ENCODE assay signal across 28 cellular contexts in the genomic region with DNA sequence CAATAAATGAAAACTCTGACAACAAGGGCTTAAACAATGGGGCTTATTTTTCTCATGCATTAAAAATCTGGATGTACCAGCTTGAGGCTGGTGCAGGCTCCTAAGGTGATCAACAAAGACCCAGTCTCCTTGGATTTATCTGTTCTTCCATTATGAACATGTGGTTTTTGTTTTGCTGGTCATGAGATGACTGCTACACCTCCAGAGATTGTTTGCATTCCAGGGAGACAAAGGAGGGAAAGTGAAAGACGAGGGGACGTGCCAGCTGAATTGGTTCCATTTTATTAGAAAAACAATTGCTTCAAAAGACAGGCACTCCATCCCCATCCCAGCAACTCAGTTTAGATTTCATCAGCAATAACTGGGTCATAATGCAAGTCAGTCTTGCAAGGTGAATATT.
DNase-seq lines count a peak whose midpoint lies in the region; ATAC-seq and TF ChIP-seq lines count a peak whose summit lies in the region.
"Had no signal": no experiment of that assay in that cellular context is flagged by ENCODE, and none has a peak within 500 bp of the region (broad histone marks: within the 10 kb centered on the region; RNA-seq: fewer than 3 reads in every experiment).

No MANE protein-coding gene starts in this region.

- H3K27me3 Mint-ChIP-seq in WTC11 (ENCODE audit: low read depth): no peaks in the 10 kb centered on the region
- H3K27me3 Mint-ChIP-seq: CD4-positive, CD25-positive, alpha-beta regulatory T cell; natural killer cell treated with Interleukin-12 subunit alpha and Interleukin-12 subunit beta and Interleukin-15 and Interleukin-18, amount 100 ng/mL, for 72 hours had no signal

- WGBS in testis, 2 donors: 50 to 57% methylated on average over 2 of the region's 2 CpGs

- H3K36me3 Mint-ChIP-seq in WTC11: peaks cover 6% of the 10 kb centered on the region; the same call in 1 of the 2 replicates
- H3K36me3 Mint-ChIP-seq: brain; CD4-positive, CD25-positive, alpha-beta regulatory T cell; natural killer cell treated with Interleukin-12 subunit alpha and Interleukin-12 subunit beta and Interleukin-15 and Interleukin-18, amount 100 ng/mL, for 72 hours had no signal

- peaks cover 11% of the 10 kb centered on the region for H3K9me3 Mint-ChIP-seq in WTC11

- H3K27me3 ChIP-seq in HUES48 (ENCODE audit: control insufficient read depth, insufficient read depth, low read length) (no peaks in the 10 kb centered on the region), iPS-20b (ENCODE audit: insufficient read depth, low read length) (no peaks in the 10 kb centered on the region), testis (no peaks in the 10 kb centered on the region)
- H3K27me3 ChIP-seq: esophagus squamous epithelium, gastroesophageal sphincter, right lobe of liver had no signal

- H3K9me3 ChIP-seq in HUES48 (ENCODE audit: control insufficient read depth, insufficient read depth, low read length) (no peaks in the 10 kb centered on the region), iPS-20b (ENCODE audit: insufficient read depth, low read depth, low read length) (peaks cover 4% of the 10 kb centered on the region; the same call in 1 of the 2 replicates), testis (no peaks in the 10 kb centered on the region)
- H3K9me3 ChIP-seq: esophagus squamous epithelium, gastroesophageal sphincter, right lobe of liver, SJSA1 had no signal

- H3K4me3 ChIP-seq in HUES48 (ENCODE audit: low read depth, low read length) (no peak overlapping the region), iPS-20b (ENCODE audit: low read length) (peak overlapping the region; percentile 1; the same call in 1 of the 2 replicates), testis (no peak overlapping the region)
- H3K4me3 ChIP-seq: esophagus squamous epithelium, gastroesophageal sphincter, right lobe of liver, SJSA1 had no signal

- no peak for DNase-seq in WTC11 (ENCODE audit: low spot score)
- peak; percentile 15 for DNase-seq in renal cortical epithelial cell (ENCODE audit: low read depth)
- no peak for DNase-seq in activated CD4-positive, CD25-positive, alpha-beta regulatory T cell treated with anti-CD3 and anti-CD28 coated beads, Interleukin-2, amount 50 U/mL, for 72 hours
- DNase-seq in GM03348 (ENCODE audit: low spot score): no peak
- DNase-seq in testis: no peak
- DNase-seq: activated CD4-positive, alpha-beta T cell treated with anti-CD3 and anti-CD28 coated beads for 36 hours; activated gamma-delta T cell; activated naive CD8-positive, alpha-beta T cell treated with anti-CD3 and anti-CD28 coated beads, Interleukin-2, amount 50 U/mL, for 24 hours; activated T-cell treated with anti-CD3 and anti-CD28 coated beads, Interleukin-2, amount 50 U/mL, for 1 hour; CD4-positive, CD25-positive, alpha-beta regulatory T cell; esophagus squamous epithelium; KG1; left cardiac atrium; MM.1S; NCI-H1417 treated with DMSO at 0.1 percent for 48 hours; NCI-H2081 treated with DMSO at 0.1 percent for 48 hours; right lobe of liver; stimulated activated naive CD8-positive, alpha-beta T cell treated with anti-CD3 and anti-CD28 coated beads, Interleukin-15, Interleukin-2, amounts not matched to agents 100 U/mL and 50 U/mL, for 24 hours; trophoblast cell had no signal

- intact Hi-C loops in testis (cut with DNase I; ENCODE audit: low total_unique reads): no loop called here

- no peak for TF ChIP-seq POLR2A in testis (IDR thresholded peaks at IDR 0.05)

- no peak overlapping the region for H3K4me3 Mint-ChIP-seq in WTC11
- H3K4me3 Mint-ChIP-seq: activated CD4-positive, alpha-beta T cell treated with anti-CD3 and anti-CD28 coated beads for 36 hours; activated naive CD8-positive, alpha-beta T cell treated with anti-CD3 and anti-CD28 coated beads, Interleukin-2, amount 50 U/mL, for 24 hours; brain; natural killer cell treated with Interleukin-12 subunit alpha and Interleukin-12 subunit beta and Interleukin-15 and Interleukin-18, amount 100 ng/mL, for 72 hours; T-helper 1 cell treated with Interleukin-12 subunit alpha and Interleukin-12 subunit beta and Interleukin-4 antibody, amounts not matched to agents 30 μg/mL and 1 μg/mL, for 36 hours had no signal

- H3K9ac ChIP-seq in HUES48 (ENCODE audit: low read depth, low read length) (no peak overlapping the region), iPS-20b (ENCODE audit: low read depth, low read length) (no peak overlapping the region)
- H3K9ac ChIP-seq: parathyroid adenoma had no signal

- H3K27ac ChIP-seq in HUES48 (ENCODE audit: low read depth, low read length) (peak overlapping the region; percentile 45), iPS-20b (ENCODE audit: low read length) (no peak overlapping the region), testis (no peak overlapping the region)
- H3K27ac ChIP-seq: esophagus squamous epithelium, gastroesophageal sphincter, parathyroid adenoma, right lobe of liver, SJSA1 had no signal

- CTCF ChIA-PET in WTC11 (lab: Charles Lee): no interaction called here

- H3K4me1 Mint-ChIP-seq in WTC11: peaks cover 21% of the 10 kb centered on the region
- H3K4me1 Mint-ChIP-seq: activated CD4-positive, alpha-beta T cell treated with anti-CD3 and anti-CD28 coated beads for 36 hours; activated naive CD8-positive, alpha-beta T cell treated with anti-CD3 and anti-CD28 coated beads, Interleukin-2, amount 50 U/mL, for 24 hours had no signal

- POLR2A ChIA-PET in WTC11 (lab: Charles Lee): no interaction called here

- H3K36me3 ChIP-seq in HUES48 (ENCODE audit: control insufficient read depth, insufficient read depth, low read length) (no peaks in the 10 kb centered on the region), iPS-20b (ENCODE audit: insufficient read depth, low read depth, low read length) (no peaks in the 10 kb centered on the region), testis (ENCODE audit: low read depth, missing control alignments) (no peaks in the 10 kb centered on the region)
- H3K36me3 ChIP-seq: esophagus squamous epithelium, gastroesophageal sphincter, right lobe of liver, SJSA1 had no signal

- ATAC-seq in WTC11 (peak; percentile 60), HG02610 (IDR thresholded peaks at IDR 0.05; ENCODE audit: unreplicated experiment) (no peak)
- ATAC-seq: activated CD4-positive, alpha-beta T cell treated with anti-CD3 and anti-CD28 coated beads for 36 hours; activated naive CD8-positive, alpha-beta T cell treated with anti-CD3 and anti-CD28 coated beads, Interleukin-2, amount 50 U/mL, for 24 hours; gastroesophageal sphincter; left cardiac atrium; natural killer cell treated with Interleukin-12 subunit alpha and Interleukin-12 subunit beta and Interleukin-15 and Interleukin-18, amount 100 ng/mL, for 72 hours; right lobe of liver; stimulated activated naive CD8-positive, alpha-beta T cell treated with anti-CD3 and anti-CD28 coated beads, Interleukin-15, Interleukin-2, amounts not matched to agents 100 U/mL and 50 U/mL, for 24 hours had no signal

- peak overlapping the region; percentile 47 for H3K27ac Mint-ChIP-seq in WTC11
- H3K27ac Mint-ChIP-seq: activated CD4-positive, alpha-beta T cell treated with anti-CD3 and anti-CD28 coated beads for 36 hours; activated naive CD8-positive, alpha-beta T cell treated with anti-CD3 and anti-CD28 coated beads, Interleukin-2, amount 50 U/mL, for 24 hours; brain; CD4-positive, CD25-positive, alpha-beta regulatory T cell; natural killer cell treated with Interleukin-12 subunit alpha and Interleukin-12 subunit beta and Interleukin-15 and Interleukin-18, amount 100 ng/mL, for 72 hours; T-helper 1 cell treated with Interleukin-12 subunit alpha and Interleukin-12 subunit beta and Interleukin-4 antibody, amounts not matched to agents 30 μg/mL and 1 μg/mL, for 36 hours had no signal

- H3K4me1 ChIP-seq in HUES48 (ENCODE audit: control insufficient read depth, insufficient read depth, low read length): peaks cover 13% of the 10 kb centered on the region
- peaks cover 17% of the 10 kb centered on the region for H3K4me1 ChIP-seq in iPS-20b (ENCODE audit: insufficient read depth, low read length)
- H3K4me1 ChIP-seq in testis: no peaks in the 10 kb centered on the region
- H3K4me1 ChIP-seq: gastroesophageal sphincter, parathyroid adenoma, right lobe of liver, SJSA1 had no signal

- TF ChIP-seq CTCF in WTC11 (IDR thresholded peaks at IDR 0.05): no peak
- TF ChIP-seq CTCF in testis (IDR thresholded peaks at IDR 0.05): no peak

TF ChIP-seq in WTC11, 78 proteins besides CTCF, POLR2A, EP300 and RAD21:
- no peak for TF ChIP-seq ZNF317 (CRISPR knock-in tag; IDR thresholded peaks at IDR 0.05; ENCODE audit: borderline replicate concordance, low read depth)
- TF ChIP-seq, protein P1, sequence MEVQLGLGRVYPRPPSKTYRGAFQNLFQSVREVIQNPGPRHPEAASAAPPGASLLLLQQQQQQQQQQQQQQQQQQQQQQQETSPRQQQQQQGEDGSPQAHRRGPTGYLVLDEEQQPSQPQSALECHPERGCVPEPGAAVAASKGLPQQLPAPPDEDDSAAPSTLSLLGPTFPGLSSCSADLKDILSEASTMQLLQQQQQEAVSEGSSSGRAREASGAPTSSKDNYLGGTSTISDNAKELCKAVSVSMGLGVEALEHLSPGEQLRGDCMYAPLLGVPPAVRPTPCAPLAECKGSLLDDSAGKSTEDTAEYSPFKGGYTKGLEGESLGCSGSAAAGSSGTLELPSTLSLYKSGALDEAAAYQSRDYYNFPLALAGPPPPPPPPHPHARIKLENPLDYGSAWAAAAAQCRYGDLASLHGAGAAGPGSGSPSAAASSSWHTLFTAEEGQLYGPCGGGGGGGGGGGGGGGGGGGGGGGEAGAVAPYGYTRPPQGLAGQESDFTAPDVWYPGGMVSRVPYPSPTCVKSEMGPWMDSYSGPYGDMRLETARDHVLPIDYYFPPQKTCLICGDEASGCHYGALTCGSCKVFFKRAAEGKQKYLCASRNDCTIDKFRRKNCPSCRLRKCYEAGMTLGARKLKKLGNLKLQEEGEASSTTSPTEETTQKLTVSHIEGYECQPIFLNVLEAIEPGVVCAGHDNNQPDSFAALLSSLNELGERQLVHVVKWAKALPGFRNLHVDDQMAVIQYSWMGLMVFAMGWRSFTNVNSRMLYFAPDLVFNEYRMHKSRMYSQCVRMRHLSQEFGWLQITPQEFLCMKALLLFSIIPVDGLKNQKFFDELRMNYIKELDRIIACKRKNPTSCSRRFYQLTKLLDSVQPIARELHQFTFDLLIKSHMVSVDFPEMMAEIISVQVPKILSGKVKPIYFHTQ (CRISPR knock-in tag; IDR thresholded peaks at IDR 0.05): no peak
- TF ChIP-seq TEAD4 (CRISPR knock-in tag; IDR thresholded peaks at IDR 0.05): 0 out of 2 replicates have a peak, but pooled peaks have one; percentile 44
- TF ChIP-seq ESRRA (CRISPR knock-in tag; IDR thresholded peaks at IDR 0.05; ENCODE audit: borderline replicate concordance): no peak
- peak; percentile 52; the same call in 1 of the 2 replicates for TF ChIP-seq TEAD1 (CRISPR knock-in tag; IDR thresholded peaks at IDR 0.05)
TF ChIP-seq in WTC11: peak in this region for 2.
